Comparison of ENCODE assay signal across 9 cellular contexts in genomic region chr12:92551853-92552397, GRCh38.
DNase-seq lines count a peak whose midpoint lies in the region; ATAC-seq, FAIRE-seq and TF ChIP-seq lines count a peak whose summit lies in the region.
"Had no signal": no experiment of that assay in that cellular context is flagged by ENCODE, and none has a peak within 500 bp of the region (broad histone marks: within the 10 kb centered on the region; RNA-seq: fewer than 3 reads in every experiment).

No MANE protein-coding gene starts in this region.

- ATAC-seq in activated CD8-positive, alpha-beta memory T cell treated with anti-CD3 and anti-CD28 coated beads, Interleukin-2, amount 10 ng/mL, durations not matched to agents 7 days and 5 days = peak; percentile 63
- peak; percentile 75 for ATAC-seq in HG02759 (IDR thresholded peaks at IDR 0.05; ENCODE audit: unreplicated experiment)
- ATAC-seq in left lung = peak; percentile 38
- ATAC-seq in gastroesophageal sphincter = no peak

- no peaks in the 10 kb centered on the region for H3K27me3 Mint-ChIP-seq in activated CD8-positive, alpha-beta memory T cell treated with anti-CD3 and anti-CD28 coated beads, Interleukin-2, amount 10 ng/mL, durations not matched to agents 7 days and 5 days
- H3K27me3 Mint-ChIP-seq: CD4-positive, CD25-positive, alpha-beta regulatory T cell had no signal

- H3K4me3 ChIP-seq in left lung (no peak overlapping the region), gastroesophageal sphincter (no peak overlapping the region)

- CTCF ChIA-PET in activated CD8-positive, alpha-beta memory T cell treated with anti-CD3 and anti-CD28 coated beads, Interleukin-2, amount 10 ng/mL, durations not matched to agents 7 days and 5 days (lab: Charles Lee) = interaction anchor here (1.0 to 1.4 kb wide), 2 partner anchors 12 to 50 kb away, joined by 3 to 4 read pairs; no protein-coding TSS in a partner anchor

- no peak for TF ChIP-seq EP300 in gastroesophageal sphincter (IDR thresholded peaks at IDR 0.05)

- peak; percentile 44 for DNase-seq in activated CD8-positive, alpha-beta memory T cell treated with anti-CD3 and anti-CD28 coated beads, Interleukin-2, amount 10 ng/mL, durations not matched to agents 7 days and 5 days
- DNase-seq in activated CD8-positive, alpha-beta memory T cell treated with anti-CD3 and anti-CD28 coated beads for 24 hours = no peak
- peak; percentile 98 for DNase-seq in RCC 7860 (ENCODE audit: low spot score)
- no peak for DNase-seq in left lung
- no peak for DNase-seq in SW 1271 (lab: John Stamatoyannopoulos, UW)
- DNase-seq in UCSD-AML1 (lab: John Stamatoyannopoulos, UW; ENCODE audit: unreplicated experiment) = no peak

- TF ChIP-seq CTCF in left lung (IDR thresholded peaks at IDR 0.05) = no peak
- TF ChIP-seq CTCF in gastroesophageal sphincter (IDR thresholded peaks at IDR 0.05) = no peak

- peaks cover 6% of the 10 kb centered on the region for H3K36me3 Mint-ChIP-seq in activated CD8-positive, alpha-beta memory T cell treated with anti-CD3 and anti-CD28 coated beads, Interleukin-2, amount 10 ng/mL, durations not matched to agents 7 days and 5 days
- H3K36me3 Mint-ChIP-seq: CD4-positive, CD25-positive, alpha-beta regulatory T cell had no signal

- peak; percentile 92 for FAIRE-seq in RCC 7860 (lab: Jason Lieb, UNC)

- no peaks in the 10 kb centered on the region for H3K9me3 ChIP-seq in left lung
- H3K9me3 ChIP-seq in gastroesophageal sphincter = no peaks in the 10 kb centered on the region

- H3K4me1 ChIP-seq in left lung (peaks cover 8 to 20% of the 10 kb centered on the region in 2 donors), gastroesophageal sphincter (peaks cover 0 to 38% (median 6%) of the 10 kb centered on the region in 3 donors)

- no peak overlapping the region for H3K27ac ChIP-seq in left lung
- no peak overlapping the region for H3K27ac ChIP-seq in gastroesophageal sphincter

- H3K27ac Mint-ChIP-seq in activated CD8-positive, alpha-beta memory T cell treated with anti-CD3 and anti-CD28 coated beads, Interleukin-2, amount 10 ng/mL, durations not matched to agents 7 days and 5 days = no peak overlapping the region
- H3K27ac Mint-ChIP-seq: CD4-positive, CD25-positive, alpha-beta regulatory T cell had no signal

- H3K4me1 Mint-ChIP-seq in activated CD8-positive, alpha-beta memory T cell treated with anti-CD3 and anti-CD28 coated beads, Interleukin-2, amount 10 ng/mL, durations not matched to agents 7 days and 5 days = peaks cover 16% of the 10 kb centered on the region

- H3K9me3 Mint-ChIP-seq in activated CD8-positive, alpha-beta memory T cell treated with anti-CD3 and anti-CD28 coated beads, Interleukin-2, amount 10 ng/mL, durations not matched to agents 7 days and 5 days (ENCODE audit: low read depth) = peaks cover 2% of the 10 kb centered on the region

- no peak for TF ChIP-seq POLR2A in gastroesophageal sphincter (IDR thresholded peaks at IDR 0.05)

- no peak overlapping the region for H3K4me3 Mint-ChIP-seq in activated CD8-positive, alpha-beta memory T cell treated with anti-CD3 and anti-CD28 coated beads, Interleukin-2, amount 10 ng/mL, durations not matched to agents 7 days and 5 days
- H3K4me3 Mint-ChIP-seq: CD4-positive, CD25-positive, alpha-beta regulatory T cell had no signal

- H3K27me3 ChIP-seq in left lung = no peaks in the 10 kb centered on the region
- H3K27me3 ChIP-seq in gastroesophageal sphincter = no peaks in the 10 kb centered on the region

- H3K36me3 ChIP-seq in left lung = no peaks in the 10 kb centered on the region
- H3K36me3 ChIP-seq in gastroesophageal sphincter = no peaks in the 10 kb centered on the region

- intact Hi-C loops in left lung (cut with DNase I) = no loop called here

Comparison
In these comparisons a context has a peak if more than half of its experiments do, and no peak if none do; other contexts are left out.
1. DNase-seq: peak in activated CD8-positive, alpha-beta memory T cell treated with anti-CD3 and anti-CD28 coated beads, Interleukin-2, amount 10 ng/mL, durations not matched to agents 7 days and 5 days (single experiment) and RCC 7860 (single experiment); none in activated CD8-positive, alpha-beta memory T cell treated with anti-CD3 and anti-CD28 coated beads for 24 hours (single experiment), left lung (0 of 2), SW 1271 (0 of 2) and UCSD-AML1 (single experiment).